ENCODE assay signal across 8 cellular contexts in the genomic region with DNA sequence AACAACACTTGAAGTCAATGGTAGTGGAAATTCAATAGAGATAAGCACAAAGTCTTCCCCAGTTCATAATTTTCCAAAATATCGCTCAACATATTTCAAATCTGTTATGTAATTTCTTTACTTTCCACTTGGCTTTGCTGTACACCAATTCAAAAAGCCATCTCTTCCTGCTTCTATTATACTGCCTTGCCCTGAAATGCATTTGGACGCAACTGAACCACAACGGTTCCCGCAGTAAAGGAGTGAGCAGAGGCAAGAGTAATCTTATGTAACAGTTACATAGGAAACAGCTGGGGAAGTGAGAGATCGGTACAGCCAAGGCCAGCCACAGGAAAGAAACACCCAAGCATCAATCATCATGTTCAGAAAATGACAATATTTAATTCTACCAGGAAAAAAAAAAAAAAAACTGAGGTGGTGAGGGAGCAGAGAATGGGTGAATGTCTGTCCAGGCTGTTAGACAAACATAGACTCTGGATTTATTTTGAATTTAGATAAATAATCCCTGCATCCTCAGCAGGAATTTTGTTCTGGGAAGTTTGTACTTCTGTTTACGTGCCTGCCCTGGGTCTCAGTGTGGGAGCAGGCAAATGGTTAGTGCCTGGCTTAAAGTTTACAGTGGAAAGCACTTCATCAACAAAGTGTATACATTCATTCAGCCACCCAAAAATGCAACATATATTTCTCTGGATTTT.
A peak's percentile ranks its signal among the peaks of the same experiment; 100 is the strongest.
DNase-seq lines count a peak whose midpoint lies in the region; ATAC-seq and TF ChIP-seq lines count a peak whose summit lies in the region.

No MANE protein-coding gene starts in this region.

- TF ChIP-seq CTCF in heart left ventricle (IDR thresholded peaks at IDR 0.05), result peak in 2 of 12 donors; percentile 6 to 29
- TF ChIP-seq CTCF in progenitor cell of endocrine pancreas (IDR thresholded peaks at IDR 0.05; ENCODE audit: unreplicated experiment), result no peak

- H3K4me1 ChIP-seq in heart left ventricle, result peaks cover 0 to 18% (median 2%) of the 10 kb centered on the region in 12 donors

- peak; percentile 54 to 81 (median 60) for ATAC-seq in heart left ventricle
- ATAC-seq in HG02870 (IDR thresholded peaks at IDR 0.05; ENCODE audit: unreplicated experiment), result no peak

- TF ChIP-seq POLR2A in heart left ventricle (IDR thresholded peaks at IDR 0.05), result no peak

- peak; percentile 44 for DNase-seq in activated T-cell treated with anti-CD3 and anti-CD28 coated beads, Interleukin-2, amount 50 U/mL, for 1 hour
- DNase-seq in activated T-cell treated with anti-CD3 and anti-CD28 coated beads for 4 hours, result no peak
- peak; percentile 42 for DNase-seq in activated CD4-positive, alpha-beta T cell treated with anti-CD3 and anti-CD28 coated beads for 48 hours
- DNase-seq in heart left ventricle, result no peak
- peak; percentile 18 for DNase-seq in stimulated activated naive CD4-positive, alpha-beta T cell treated with Interleukin-2 at 50 U/mL for 16 hours (lab: John Stamatoyannopoulos, UW)
- no peak for DNase-seq in NK-92 treated with Interleukin-12 subunit alpha and Interleukin-12 subunit beta, amount 100 ng/mL, for 24 hours (lab: John Stamatoyannopoulos, UW)
- DNase-seq in progenitor cell of endocrine pancreas (ENCODE audit: low spot score, unreplicated experiment), result no peak

- H3K4me3 Mint-ChIP-seq in progenitor cell of endocrine pancreas (ENCODE audit: low read depth), result no peak overlapping the region

- no peak overlapping the region for H3K27ac ChIP-seq in heart left ventricle

- intact Hi-C loops in heart left ventricle (cut with DNase I), result loop anchor here in 1 of 10 donors (10.0 kb wide), 1 partner anchor 280 kb away; no protein-coding TSS in a partner anchor

- H3K27ac Mint-ChIP-seq in progenitor cell of endocrine pancreas, result no peak overlapping the region

- peaks cover 14% of the 10 kb centered on the region for H3K27me3 Mint-ChIP-seq in progenitor cell of endocrine pancreas

- H3K36me3 Mint-ChIP-seq in progenitor cell of endocrine pancreas (ENCODE audit: insufficient read depth), result no peaks in the 10 kb centered on the region

- no peaks in the 10 kb centered on the region for H3K9me3 ChIP-seq in heart left ventricle

- H3K36me3 ChIP-seq in heart left ventricle, result no peaks in the 10 kb centered on the region

- no peak overlapping the region for H3K4me3 ChIP-seq in heart left ventricle

- H3K27me3 ChIP-seq in heart left ventricle, result no peaks in the 10 kb centered on the region

- peaks cover 2% of the 10 kb centered on the region for H3K4me1 Mint-ChIP-seq in progenitor cell of endocrine pancreas (ENCODE audit: low read depth)

- H3K9me3 Mint-ChIP-seq in progenitor cell of endocrine pancreas (ENCODE audit: low read depth), result no peaks in the 10 kb centered on the region

- WGBS in heart left ventricle, 4 donors, result 46 to 48% (median 48%) methylated on average over 6 of the region's 6 CpGs

Comparison
In these comparisons a context has a peak if more than half of its experiments do, and no peak if none do; other contexts are left out.
1. DNase-seq: peak in activated T-cell treated with anti-CD3 and anti-CD28 coated beads, Interleukin-2, amount 50 U/mL, for 1 hour (single experiment), activated CD4-positive, alpha-beta T cell treated with anti-CD3 and anti-CD28 coated beads for 48 hours (single experiment) and stimulated activated naive CD4-positive, alpha-beta T cell treated with Interleukin-2 at 50 U/mL for 16 hours (single experiment); none in activated T-cell treated with anti-CD3 and anti-CD28 coated beads for 4 hours (single experiment), heart left ventricle (0 of 5), NK-92 treated with Interleukin-12 subunit alpha and Interleukin-12 subunit beta, amount 100 ng/mL, for 24 hours (single experiment) and progenitor cell of endocrine pancreas (single experiment).